In genomic region chr2:130391872-130392670, GRCh38 we compare ENCODE assay signal across 8 cellular contexts. TPM values are rescaled to one million over a fixed set of nuclear protein-coding genes. Genes with fewer than 3 reads are reported as not detected.
A peak's percentile ranks its signal among the peaks of the same experiment; 100 is the strongest.
DNase-seq lines count a peak whose midpoint lies in the region; ATAC-seq and TF ChIP-seq lines count a peak whose summit lies in the region.

No MANE protein-coding gene starts in this region.

- peak overlapping the region; percentile 72 for H3K4me3 ChIP-seq in fibroblast of the aortic adventitia (ENCODE audit: low read depth, low read length)

- DNase-seq in activated naive CD4-positive, alpha-beta T cell treated with anti-CD3 and anti-CD28 coated beads for 36 hours = no peak
- no peak for DNase-seq in activated naive CD4-positive, alpha-beta T cell treated with anti-CD3 and anti-CD28 coated beads, Interleukin-2, amount 50 U/mL, for 16 hours
- DNase-seq in T-cell = no peak
- DNase-seq in fibroblast of the aortic adventitia (ENCODE audit: low read depth) = no peak
- DNase-seq in osteocyte (ENCODE audit: extremely low spot score, unreplicated experiment) = peak; percentile 68
- DNase-seq in GM19240 (ENCODE audit: insufficient read length, low spot score) = no peak

- intact Hi-C loops in activated naive CD4-positive, alpha-beta T cell treated with anti-CD3 and anti-CD28 coated beads for 36 hours (cut with micrococcal nuclease) = loop anchor here (1.0 to 5.0 kb wide), 3 partner anchors 21 to 50 kb away; partner anchors contain the start of genes IMP4 and PTPN18

- POLR2A ChIA-PET in T-cell (lab: Charles Lee) = interaction anchor here in 1 of 2 donors (1.6 kb wide), 1 partner anchor 49 kb away, joined by 3 read pairs; the partner anchor contains the start of gene IMP4

- H3K9me3 Mint-ChIP-seq in activated naive CD4-positive, alpha-beta T cell treated with anti-CD3 and anti-CD28 coated beads for 36 hours = no peaks in the 10 kb centered on the region
- H3K9me3 Mint-ChIP-seq in T-cell (no peaks in the 10 kb centered on the region), osteocyte (ENCODE audit: unreplicated experiment) (no peaks in the 10 kb centered on the region)

- no peak overlapping the region for H3K27ac Mint-ChIP-seq in activated naive CD4-positive, alpha-beta T cell treated with anti-CD3 and anti-CD28 coated beads for 36 hours
- H3K27ac Mint-ChIP-seq in T-cell = no peak overlapping the region
- H3K27ac Mint-ChIP-seq in osteocyte (ENCODE audit: unreplicated experiment) = peak overlapping the region; percentile 86

- ATAC-seq in T-cell (replicated peaks in 1 of 4) = no peak
- no peak for ATAC-seq in HG02610 (IDR thresholded peaks at IDR 0.05; ENCODE audit: unreplicated experiment)
- no peak for ATAC-seq in GM18502 (IDR thresholded peaks at IDR 0.05; ENCODE audit: poor library complexity, unreplicated experiment)

- peaks cover 3% of the 10 kb centered on the region for H3K4me1 Mint-ChIP-seq in activated naive CD4-positive, alpha-beta T cell treated with anti-CD3 and anti-CD28 coated beads for 36 hours (ENCODE audit: low read depth)
- H3K4me1 Mint-ChIP-seq in T-cell (peaks cover 12 to 19% (median 16%) of the 10 kb centered on the region in 3 donors), osteocyte (ENCODE audit: unreplicated experiment) (peaks cover 13% of the 10 kb centered on the region)

- no peak for TF ChIP-seq CTCF in fibroblast of the aortic adventitia (IDR thresholded peaks at IDR 0.05; ENCODE audit: insufficient read depth, low read length)
- no peak for TF ChIP-seq CTCF in osteocyte (IDR thresholded peaks at IDR 0.05)

- peaks cover 16% of the 10 kb centered on the region for H3K27me3 Mint-ChIP-seq in activated naive CD4-positive, alpha-beta T cell treated with anti-CD3 and anti-CD28 coated beads for 36 hours (ENCODE audit: low read depth)
- H3K27me3 Mint-ChIP-seq in T-cell = peaks cover 10 to 17% of the 10 kb centered on the region in 2 donors
- H3K27me3 Mint-ChIP-seq in osteocyte (ENCODE audit: unreplicated experiment) = peaks cover 7% of the 10 kb centered on the region

- no peaks in the 10 kb centered on the region for H3K36me3 Mint-ChIP-seq in activated naive CD4-positive, alpha-beta T cell treated with anti-CD3 and anti-CD28 coated beads for 36 hours (ENCODE audit: low read depth)
- H3K36me3 Mint-ChIP-seq in T-cell (peaks cover 5% of the 10 kb centered on the region), osteocyte (ENCODE audit: unreplicated experiment) (no peaks in the 10 kb centered on the region)

- CTCF ChIA-PET in activated naive CD4-positive, alpha-beta T cell treated with anti-CD3 and anti-CD28 coated beads for 36 hours (lab: Charles Lee) = interaction anchor here (1.2 kb wide), 1 partner anchor 19 kb away, joined by 4 read pairs; no protein-coding TSS in a partner anchor
- CTCF ChIA-PET in T-cell (lab: Charles Lee) = no interaction called here

- H3K4me3 Mint-ChIP-seq in activated naive CD4-positive, alpha-beta T cell treated with anti-CD3 and anti-CD28 coated beads for 36 hours = peak overlapping the region; percentile 71
- H3K4me3 Mint-ChIP-seq in T-cell (peak overlapping the region; percentile 79 to 85 (median 81)), osteocyte (ENCODE audit: unreplicated experiment) (peak overlapping the region; percentile 82)

RNA-seq across cellular contexts. Expression of gene PTPN18, which starts 36.2 kb away (rescaled TPM):
- 10 to 100 TPM; 24.7 to 25.3 TPM for total RNA-seq in activated naive CD4-positive, alpha-beta T cell treated with anti-CD3 and anti-CD28 coated beads for 36 hours
- total RNA-seq in T-cell (10 to 100 TPM; 42.3 to 67.6 (median 58.2) TPM), fibroblast of the aortic adventitia (ENCODE audit: low replicate concordance) (22.2 and 25.8 TPM in 2 replicates), osteocyte (30.2 and 31.5 TPM in 2 replicates)

RNA-seq across cellular contexts. Expression of gene IMP4, which starts 49.4 kb away (rescaled TPM):
- total RNA-seq in activated naive CD4-positive, alpha-beta T cell treated with anti-CD3 and anti-CD28 coated beads for 36 hours = 100 to 1,000 TPM; 120 to 128 TPM
- total RNA-seq in T-cell (10 to 100 TPM; 70.7 to 93.7 (median 86.9) TPM), fibroblast of the aortic adventitia (ENCODE audit: low replicate concordance) (59.0 and 66.1 TPM in 2 replicates), osteocyte (46.4 and 48.5 TPM in 2 replicates)
